ENCODE assay signal across 27 cellular contexts in genomic region chr11:122758361-122758760, GRCh38.
DNase-seq lines count a peak whose midpoint lies in the region; ATAC-seq and TF ChIP-seq lines count a peak whose summit lies in the region.
"Had no signal": no experiment of that assay in that cellular context is flagged by ENCODE, and none has a peak within 500 bp of the region (broad histone marks: within the 10 kb centered on the region; RNA-seq: fewer than 3 reads in every experiment).

No MANE protein-coding gene starts in this region.

- no peaks in the 10 kb centered on the region for H3K9me3 Mint-ChIP-seq in activated CD8-positive, alpha-beta T cell treated with anti-CD3 and anti-CD28 coated beads, Interleukin-2, amount 10 ng/mL, durations not matched to agents 7 days and 5 days (ENCODE audit: insufficient read depth)
- no peaks in the 10 kb centered on the region for H3K9me3 Mint-ChIP-seq in activated CD8-positive, alpha-beta T cell treated with anti-CD3 and anti-CD28 coated beads for 36 hours
- H3K9me3 Mint-ChIP-seq: activated naive CD4-positive, alpha-beta T cell treated with anti-CD3 and anti-CD28 coated beads, Interleukin-2, amount 50 U/mL, for 24 hours; activated T-helper 17 cell treated with anti-CD3 and anti-CD28 coated beads, Interleukin-2, amount 50 U/mL, for 72 hours; brain; IgD-negative memory B cell; naive thymus-derived CD8-positive, alpha-beta T cell had no signal

- H3K4me3 Mint-ChIP-seq in activated CD8-positive, alpha-beta T cell treated with anti-CD3 and anti-CD28 coated beads, Interleukin-2, amount 10 ng/mL, durations not matched to agents 7 days and 5 days, result no peak overlapping the region
- H3K4me3 Mint-ChIP-seq in activated CD8-positive, alpha-beta T cell treated with anti-CD3 and anti-CD28 coated beads for 36 hours, result no peak overlapping the region
- H3K4me3 Mint-ChIP-seq: activated naive CD4-positive, alpha-beta T cell treated with anti-CD3 and anti-CD28 coated beads, Interleukin-2, amount 50 U/mL, for 24 hours; activated T-helper 17 cell treated with anti-CD3 and anti-CD28 coated beads, Interleukin-2, amount 50 U/mL, for 72 hours; brain; IgD-negative memory B cell; naive thymus-derived CD8-positive, alpha-beta T cell had no signal

- H3K36me3 Mint-ChIP-seq in activated CD8-positive, alpha-beta T cell treated with anti-CD3 and anti-CD28 coated beads, Interleukin-2, amount 10 ng/mL, durations not matched to agents 7 days and 5 days (ENCODE audit: low read depth), result peaks cover 19% of the 10 kb centered on the region
- H3K36me3 Mint-ChIP-seq in activated CD8-positive, alpha-beta T cell treated with anti-CD3 and anti-CD28 coated beads for 36 hours (ENCODE audit: low read depth), result peaks cover 2% of the 10 kb centered on the region

- TF ChIP-seq CTCF in activated CD8-positive, alpha-beta T cell treated with anti-CD3 and anti-CD28 coated beads for 36 hours (IDR thresholded peaks at IDR 0.05), result no peak

- POLR2A ChIA-PET in activated CD8-positive, alpha-beta T cell treated with anti-CD3 and anti-CD28 coated beads, Interleukin-2, amount 10 ng/mL, durations not matched to agents 7 days and 5 days (lab: Charles Lee), result interaction anchor here (0.8 to 1.2 kb wide), 5 partner anchors 11 to 110 kb away, joined by 3 to 4 read pairs (median 3); no protein-coding TSS in a partner anchor
- POLR2A ChIA-PET in activated CD8-positive, alpha-beta T cell treated with anti-CD3 and anti-CD28 coated beads for 36 hours (lab: Charles Lee), result interaction anchor here (0.9 to 1.2 kb wide), 4 partner anchors 8 to 14 kb away, joined by 3 to 7 read pairs (median 4); no protein-coding TSS in a partner anchor

- H3K36me3 ChIP-seq in KOPT-K1 (ENCODE audit: insufficient read depth, low read length), result peaks cover 12% of the 10 kb centered on the region
- H3K36me3 ChIP-seq: esophagus squamous epithelium, heart left ventricle, tibial artery had no signal

- intact Hi-C loops in activated CD8-positive, alpha-beta T cell treated with anti-CD3 and anti-CD28 coated beads for 36 hours (cut with micrococcal nuclease), result loop anchor here (5.0 kb wide), 2 partner anchors 36 to 101 kb away; partner anchors contain the start of gene UBASH3B

- CTCF ChIA-PET in activated CD8-positive, alpha-beta T cell treated with anti-CD3 and anti-CD28 coated beads, Interleukin-2, amount 10 ng/mL, durations not matched to agents 7 days and 5 days (lab: Charles Lee), result interaction anchor here (0.7 to 10.5 kb wide), 11 partner anchors 8 to 178 kb away, joined by 3 to 441 read pairs (median 7); partner anchors contain the start of gene UBASH3B
- CTCF ChIA-PET in activated CD8-positive, alpha-beta T cell treated with anti-CD3 and anti-CD28 coated beads for 36 hours (lab: Charles Lee), result interaction anchor here (0.7 to 13.2 kb wide), 14 partner anchors 10 to 178 kb away, joined by 3 to 149 read pairs (median 6); partner anchors contain the start of gene UBASH3B

- ATAC-seq in activated CD8-positive, alpha-beta T cell treated with anti-CD3 and anti-CD28 coated beads, Interleukin-2, amount 10 ng/mL, durations not matched to agents 7 days and 5 days, result no peak
- ATAC-seq in activated CD8-positive, alpha-beta T cell treated with anti-CD3 and anti-CD28 coated beads for 36 hours, result no peak
- ATAC-seq in GM18867 (IDR thresholded peaks at IDR 0.05; ENCODE audit: unreplicated experiment) (no peak), GM21360 (IDR thresholded peaks at IDR 0.05; ENCODE audit: unreplicated experiment) (no peak)
- ATAC-seq: left ventricle myocardium superior; naive thymus-derived CD8-positive, alpha-beta T cell; sciatic nerve had no signal

- no peaks in the 10 kb centered on the region for H3K9me3 ChIP-seq in KOPT-K1 (ENCODE audit: insufficient read depth, low read length, poor library complexity, severe bottlenecking)
- H3K9me3 ChIP-seq: esophagus squamous epithelium, heart left ventricle, tibial artery had no signal

- H3K27ac Mint-ChIP-seq in activated CD8-positive, alpha-beta T cell treated with anti-CD3 and anti-CD28 coated beads, Interleukin-2, amount 10 ng/mL, durations not matched to agents 7 days and 5 days, result peak overlapping the region; percentile 71
- no peak overlapping the region for H3K27ac Mint-ChIP-seq in activated CD8-positive, alpha-beta T cell treated with anti-CD3 and anti-CD28 coated beads for 36 hours
- H3K27ac Mint-ChIP-seq: activated naive CD4-positive, alpha-beta T cell treated with anti-CD3 and anti-CD28 coated beads, Interleukin-2, amount 50 U/mL, for 24 hours; activated T-helper 17 cell treated with anti-CD3 and anti-CD28 coated beads, Interleukin-2, amount 50 U/mL, for 72 hours; IgD-negative memory B cell had no signal

- H3K4me1 Mint-ChIP-seq in activated CD8-positive, alpha-beta T cell treated with anti-CD3 and anti-CD28 coated beads, Interleukin-2, amount 10 ng/mL, durations not matched to agents 7 days and 5 days (ENCODE audit: low read depth), result peaks cover 62% of the 10 kb centered on the region
- H3K4me1 Mint-ChIP-seq in activated CD8-positive, alpha-beta T cell treated with anti-CD3 and anti-CD28 coated beads for 36 hours (ENCODE audit: low read depth), result peaks cover 48% of the 10 kb centered on the region

- no peaks in the 10 kb centered on the region for H3K27me3 Mint-ChIP-seq in activated CD8-positive, alpha-beta T cell treated with anti-CD3 and anti-CD28 coated beads, Interleukin-2, amount 10 ng/mL, durations not matched to agents 7 days and 5 days (ENCODE audit: low read depth)
- H3K27me3 Mint-ChIP-seq in activated CD8-positive, alpha-beta T cell treated with anti-CD3 and anti-CD28 coated beads for 36 hours, result no peaks in the 10 kb centered on the region
- H3K27me3 Mint-ChIP-seq: activated naive CD4-positive, alpha-beta T cell treated with anti-CD3 and anti-CD28 coated beads, Interleukin-2, amount 50 U/mL, for 24 hours; activated T-helper 17 cell treated with anti-CD3 and anti-CD28 coated beads, Interleukin-2, amount 50 U/mL, for 72 hours; brain; naive thymus-derived CD8-positive, alpha-beta T cell had no signal

- H3K27ac ChIP-seq in KOPT-K1 (ENCODE audit: low read depth, low read length, poor library complexity, severe bottlenecking) (peak overlapping the region; percentile 80), epithelial cell of prostate (peak overlapping the region; percentile 21)
- H3K27ac ChIP-seq: esophagus squamous epithelium, GM23248, heart left ventricle, tibial artery had no signal

- DNase-seq in activated CD8-positive, alpha-beta T cell treated with anti-CD3 and anti-CD28 coated beads, Interleukin-2, amount 10 ng/mL, durations not matched to agents 7 days and 5 days, result no peak
- no peak for DNase-seq in activated CD8-positive, alpha-beta T cell treated with anti-CD3 and anti-CD28 coated beads for 36 hours
- no peak for DNase-seq in epithelial cell of prostate (ENCODE audit: low read depth, low spot score)
- no peak for DNase-seq in SK-N-DZ (ENCODE audit: low spot score)
- DNase-seq: activated CD4-positive, alpha-beta T cell treated with anti-CD3 and anti-CD28 coated beads for 1 hour; amniotic stem cell; esophagus squamous epithelium; foreskin melanocyte; heart left ventricle; islet precursor cell; left ventricle myocardium superior; midbrain; naive thymus-derived CD8-positive, alpha-beta T cell; NCI-H1105 treated with DMSO at 0.1 percent for 48 hours; NCI-H526; SHP77 treated with DMSO at 0.1 percent for 48 hours; stimulated activated CD4-positive, alpha-beta T cell treated with anti-CD3 and anti-CD28 coated beads, Interleukin-4, amount 100 ng/mL, for 4 hours; tibial artery had no signal
